Comparison of ENCODE assay signal across 17 cellular contexts in the genomic region with DNA sequence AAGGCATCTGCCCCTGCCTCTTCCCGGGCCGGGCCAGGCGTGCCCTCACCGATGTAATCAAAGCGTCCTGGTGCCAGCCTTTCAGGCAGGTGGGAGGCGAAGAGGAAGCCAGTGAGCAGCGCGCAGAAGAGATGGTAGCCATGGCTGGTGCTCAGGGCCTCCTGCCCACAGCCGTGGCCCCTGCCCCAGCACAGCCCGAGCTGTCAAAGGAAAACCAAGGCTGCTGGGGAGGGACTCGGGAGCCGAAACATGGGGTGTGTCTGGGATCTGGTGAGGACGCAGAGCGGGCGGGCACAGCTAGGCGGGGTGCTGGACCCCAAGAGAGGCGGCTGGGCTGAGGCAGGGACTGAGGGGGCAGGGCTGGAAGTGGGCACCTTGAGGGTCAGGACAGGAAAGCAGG. TPM values are rescaled to one million over a fixed set of nuclear protein-coding genes. Genes with fewer than 3 reads are reported as not detected.
DNase-seq lines count a peak whose midpoint lies in the region; ATAC-seq, FAIRE-seq and TF ChIP-seq lines count a peak whose summit lies in the region.
"Had no signal": no experiment of that assay in that cellular context is flagged by ENCODE, and none has a peak within 500 bp of the region (broad histone marks: within the 10 kb centered on the region; RNA-seq: fewer than 3 reads in every experiment).

No MANE protein-coding gene starts in this region.

- no peak overlapping the region for H2BK120ac ChIP-seq in H9 (ENCODE audit: low read depth, low read length, poor library complexity, severe bottlenecking)

- H3K4me3 Mint-ChIP-seq in T-helper 1 cell treated with Interleukin-12 subunit alpha and Interleukin-12 subunit beta and Interleukin-4 antibody, amounts not matched to agents 30 μg/mL and 1 μg/mL, for 36 hours: peak overlapping the region; percentile 72
- H3K4me3 Mint-ChIP-seq in H9: no peak overlapping the region; a peak in 1 of 5 replicates
- no peak overlapping the region for H3K4me3 Mint-ChIP-seq in progenitor cell of endocrine pancreas (ENCODE audit: low read depth)
- H3K4me3 Mint-ChIP-seq: mesothelial cell of epicardium had no signal

- H3K27me3 ChIP-seq in H9 (ENCODE audit: insufficient read depth, low read length): no peaks in the 10 kb centered on the region
- H3K27me3 ChIP-seq in GM12878 (replicated peaks in 1 of 2; ENCODE audit: control insufficient read depth in 2 of 2, insufficient read depth in 2 of 2, low read length in 1 of 2): no peaks in the 10 kb centered on the region
- peaks cover 0 to 17% (median 14%) of the 10 kb centered on the region in 9 donors for H3K27me3 ChIP-seq in heart left ventricle
- H3K27me3 ChIP-seq: ascending aorta, ovary had no signal

- no peak overlapping the region for H2BK12ac ChIP-seq in H9 (ENCODE audit: insufficient read length, low read depth, low read length)

- no peak overlapping the region for H3T11ph ChIP-seq in H9 (ENCODE audit: low read length)

- H4K91ac ChIP-seq in H9 (ENCODE audit: insufficient read length, low read depth, low read length): no peak overlapping the region

- H3K27ac ChIP-seq in H9 (ENCODE audit: insufficient read length, low read depth, low read length) (no peak overlapping the region), GM12878 (ENCODE audit: control insufficient read depth, insufficient read depth) (no peak overlapping the region), heart left ventricle (no peak overlapping the region)
- H3K27ac ChIP-seq: ascending aorta, coronary artery, ovary, SJSA1 had no signal

- RAD21 ChIA-PET in GM12878 (lab: Charles Lee; ENCODE audit: unreplicated experiment): no interaction called here

- H3K4me1 ChIP-seq in H9 (ENCODE audit: insufficient read depth, low read length) (peaks cover 2% of the 10 kb centered on the region; the same call in 1 of the 2 replicates), GM12878 (ENCODE audit: control insufficient read depth, insufficient read depth, low read length) (peaks cover 25% of the 10 kb centered on the region), heart left ventricle (peaks cover 3 to 42% (median 24%) of the 10 kb centered on the region in 12 donors)

- H3K4me2 ChIP-seq in H9 (ENCODE audit: insufficient read depth, insufficient read length, low read length) (no peak overlapping the region), GM12878 (ENCODE audit: control insufficient read depth, insufficient read depth) (peak overlapping the region; percentile 85; the same call in 1 of the 2 replicates)

- no peak overlapping the region for H2AK5ac ChIP-seq in H9 (ENCODE audit: insufficient read length, low read length)

- no peak for TF ChIP-seq RAD21 in GM12878 (IDR thresholded peaks at IDR 0.05; ENCODE audit: insufficient read depth, low read depth, low read length)

- in situ Hi-C loops in GM12878 (cut with MboI): no loop called here

- H3K4ac ChIP-seq in H9 (ENCODE audit: low read depth, low read length): no peak overlapping the region

- peaks cover 7% of the 10 kb centered on the region for H3K36me3 Mint-ChIP-seq in T-helper 1 cell treated with Interleukin-12 subunit alpha and Interleukin-12 subunit beta and Interleukin-4 antibody, amounts not matched to agents 30 μg/mL and 1 μg/mL, for 36 hours (ENCODE audit: low read depth)
- H3K36me3 Mint-ChIP-seq in H9 (ENCODE audit: insufficient read depth in 1 of 3, low read depth in 3 of 3) (peaks cover 5 to 20% (median 12%) of the 10 kb centered on the region in 3 experiments; a peak in 5 of 7 replicates), progenitor cell of endocrine pancreas (ENCODE audit: insufficient read depth) (peaks cover 7% of the 10 kb centered on the region)

- H3K9ac ChIP-seq in H9 (ENCODE audit: extremely low read depth, insufficient read length, low read length): no peak overlapping the region
- H3K9ac ChIP-seq in GM12878 (ENCODE audit: control insufficient read depth, insufficient read depth, low read length): no peak overlapping the region

- no peak overlapping the region for H3K4me3 ChIP-seq in GM12878
- no peak overlapping the region for H3K4me3 ChIP-seq in heart left ventricle
- H3K4me3 ChIP-seq: ovary, SJSA1 had no signal

- H3K27me3 Mint-ChIP-seq in T-helper 1 cell treated with Interleukin-12 subunit alpha and Interleukin-12 subunit beta and Interleukin-4 antibody, amounts not matched to agents 30 μg/mL and 1 μg/mL, for 36 hours (ENCODE audit: low read depth): no peaks in the 10 kb centered on the region
- H3K27me3 Mint-ChIP-seq in H9 (ENCODE audit: low read depth) (peaks cover 4% of the 10 kb centered on the region; the same call in 1 of the 2 replicates), progenitor cell of endocrine pancreas (no peaks in the 10 kb centered on the region)

- intact Hi-C loops in GM12878 (cut with micrococcal nuclease; ENCODE audit: unreplicated experiment): no loop called here
- intact Hi-C loops in heart left ventricle (cut with DNase I): loop anchor here in 1 of 10 donors (10.0 kb wide), 1 partner anchor 70 kb away; no protein-coding TSS in a partner anchor

- TF ChIP-seq POLR2A in GM12878 (IDR thresholded peaks at IDR 0.05; ENCODE audit: low read depth, low read length): no peak
- no peak for TF ChIP-seq POLR2A in heart left ventricle (IDR thresholded peaks at IDR 0.05)
- TF ChIP-seq POLR2A in GM12892 (IDR thresholded peaks at IDR 0.05; ENCODE audit: low read depth, low read length): no peak

- no peaks in the 10 kb centered on the region for H4K20me1 ChIP-seq in H9 (ENCODE audit: control insufficient read depth, insufficient read depth, insufficient read length)
- no peaks in the 10 kb centered on the region for H4K20me1 ChIP-seq in GM12878 (ENCODE audit: control insufficient read depth, insufficient read depth)

- FAIRE-seq in GM12878 (lab: Jason Lieb, UNC) (no peak), GM12892 (lab: Jason Lieb, UNC) (no peak)
- FAIRE-seq: keratinocyte had no signal

- BruUV-seq in GM12878 (replicated peaks; lab: Mats Ljungman, UMichigan): no TSS peak

- H3K9me3 ChIP-seq in H9 (ENCODE audit: control insufficient read depth, low read depth, low read length): no peaks in the 10 kb centered on the region
- H3K9me3 ChIP-seq in GM12878 (replicated peaks; ENCODE audit: control insufficient read depth, insufficient read depth, low read length): no peaks in the 10 kb centered on the region
- H3K9me3 ChIP-seq in heart left ventricle: no peaks in the 10 kb centered on the region
- H3K9me3 ChIP-seq: ascending aorta, ovary, SJSA1 had no signal

- H3K56ac ChIP-seq in H9 (ENCODE audit: insufficient read length, low read depth, low read length): no peak overlapping the region

- POLR2A ChIA-PET in GM12878 (lab: Charles Lee): no interaction called here

- no peak overlapping the region; the same call in 1 of the 2 replicates for H3K14ac ChIP-seq in H9 (ENCODE audit: insufficient read depth, low read length)

- TF ChIP-seq CTCF in H9 (conservative IDR thresholded peaks at IDR 0.05): no peak
- no peak for TF ChIP-seq CTCF in GM12878 (IDR thresholded peaks at IDR 0.05 in 2 of 3, conservative IDR thresholded peaks at IDR 0.05 in 1 of 3; ENCODE audit: control insufficient read depth in 2 of 3, extremely low read depth in 1 of 3, insufficient read depth in 1 of 3, low read depth in 3 of 3, low read length in 3 of 3)
- TF ChIP-seq CTCF in progenitor cell of endocrine pancreas (IDR thresholded peaks at IDR 0.05; ENCODE audit: unreplicated experiment): no peak
- no peak for TF ChIP-seq CTCF in heart left ventricle (IDR thresholded peaks at IDR 0.05)

- H3K79me2 ChIP-seq in H9 (ENCODE audit: insufficient read depth, low read length) (no peaks in the 10 kb centered on the region), GM12878 (ENCODE audit: control insufficient read depth, insufficient read depth, low read length) (no peaks in the 10 kb centered on the region)

- no peak overlapping the region for H3K27ac Mint-ChIP-seq in T-helper 1 cell treated with Interleukin-12 subunit alpha and Interleukin-12 subunit beta and Interleukin-4 antibody, amounts not matched to agents 30 μg/mL and 1 μg/mL, for 36 hours
- peak overlapping the region; percentile 71 to 86 (median 85); a peak in 5 of 7 replicates for H3K27ac Mint-ChIP-seq in H9
- H3K27ac Mint-ChIP-seq in progenitor cell of endocrine pancreas: peak overlapping the region; percentile 49
- H3K27ac Mint-ChIP-seq: mesothelial cell of epicardium had no signal

- no peak for ATAC-seq in GM12878
- no peak for ATAC-seq in heart left ventricle

- H3K18ac ChIP-seq in H9 (ENCODE audit: insufficient read length, low read depth, low read length): no peak overlapping the region

- no peak overlapping the region for H2BK5ac ChIP-seq in H9 (ENCODE audit: insufficient read length, low read length)

- SMC1A ChIA-PET in GM12878 (lab: Charles Lee; ENCODE audit: uncharacterized antibody, unreplicated experiment): no interaction called here

- WGBS in H9 (ENCODE audit: extremely low coverage, insufficient read length, low lambda C conversion rate): no CpG with 5 or more reads among the region's 17 CpGs
- WGBS in GM12878 (ENCODE audit: insufficient coverage, insufficient replicate concordance, low lambda C conversion rate, missing lambda C conversion rate): 95% methylated on average over 17 of the region's 17 CpGs
- whole genome bisulfite sequencing in heart left ventricle, 4 donors: 92 to 94% (median 93%) methylated on average over 16 to 17 of the region's 17 CpGs

- H3K4me1 Mint-ChIP-seq in T-helper 1 cell treated with Interleukin-12 subunit alpha and Interleukin-12 subunit beta and Interleukin-4 antibody, amounts not matched to agents 30 μg/mL and 1 μg/mL, for 36 hours (ENCODE audit: low read depth): peaks cover 11% of the 10 kb centered on the region
- peaks cover 17 to 22% of the 10 kb centered on the region in 2 experiments for H3K4me1 Mint-ChIP-seq in H9
- peaks cover 4% of the 10 kb centered on the region for H3K4me1 Mint-ChIP-seq in progenitor cell of endocrine pancreas (ENCODE audit: low read depth)

- H2BK20ac ChIP-seq in H9 (ENCODE audit: low read depth, low read length, poor library complexity, severe bottlenecking): no peak overlapping the region

- no peak overlapping the region for H4K8ac ChIP-seq in H9 (replicated peaks; ENCODE audit: insufficient read length, low read depth, low read length)

- no peak overlapping the region for H2AFZ ChIP-seq in H9 (ENCODE audit: low read length)
- no peak overlapping the region for H2AFZ ChIP-seq in GM12878 (ENCODE audit: control insufficient read depth, low read depth, low read length)

- H3K36me3 ChIP-seq in GM12878 (ENCODE audit: control insufficient read depth in 2 of 2, insufficient read depth in 2 of 2, low read length in 1 of 2) (peaks cover 4 to 9% of the 10 kb centered on the region in 2 experiments), heart left ventricle (peaks cover 0 to 32% (median 17%) of the 10 kb centered on the region in 9 donors)
- H3K36me3 ChIP-seq: ovary had no signal

- DNase-seq in T-helper 1 cell: no peak
- DNase-seq in H9: no peak
- DNase-seq in GM12878 (ENCODE audit: low read depth, low spot score): no peak
- no peak for DNase-seq in progenitor cell of endocrine pancreas (ENCODE audit: low spot score, unreplicated experiment)
- DNase-seq in heart left ventricle: no peak
- DNase-seq in GM12892 (ENCODE audit: insufficient read length): no peak
- no peak for DNase-seq in HuH-7.5 (ENCODE audit: low spot score)
- DNase-seq: 8988T, NCI-H2029, OCI-M1, ovary had no signal

- H3K79me1 ChIP-seq in H9 (ENCODE audit: insufficient read depth, low read depth, low read length, poor library complexity, severe bottlenecking): no peaks in the 10 kb centered on the region

- no peak overlapping the region for H4K5ac ChIP-seq in H9 (ENCODE audit: insufficient read length, low read depth, low read length)

- CTCF ChIA-PET in GM12878 (lab: Yijun Ruan, JAX): interaction anchor here (0.9 kb wide), 1 partner anchor 99 kb away, joined by 3 read pairs; no protein-coding TSS in a partner anchor

- no peak overlapping the region for H2BK15ac ChIP-seq in H9 (ENCODE audit: low read depth, low read length)

- H3K23ac ChIP-seq in H9 (ENCODE audit: insufficient read length, low read depth, low read length): no peak overlapping the region

- H3K23me2 ChIP-seq in H9 (ENCODE audit: insufficient read length, low read depth, low read length, poor library complexity, severe bottlenecking): peaks cover 3% of the 10 kb centered on the region

- H3K9me3 Mint-ChIP-seq in T-helper 1 cell treated with Interleukin-12 subunit alpha and Interleukin-12 subunit beta and Interleukin-4 antibody, amounts not matched to agents 30 μg/mL and 1 μg/mL, for 36 hours: no peaks in the 10 kb centered on the region
- H3K9me3 Mint-ChIP-seq in H9 (no peaks in the 10 kb centered on the region), progenitor cell of endocrine pancreas (ENCODE audit: low read depth) (no peaks in the 10 kb centered on the region)
- H3K9me3 Mint-ChIP-seq: mesothelial cell of epicardium had no signal

- TF ChIP-seq EP300 in GM12878 (IDR thresholded peaks at IDR 0.05; ENCODE audit: borderline replicate concordance in 1 of 2, control insufficient read depth in 1 of 2, low read depth in 2 of 2, low read length in 2 of 2): no peak

RNA-seq across cellular contexts. Expression of gene BGLAP, which starts 2.7 kb away (rescaled TPM):
- total RNA-seq in H9 (2021) (2.4 and 3.0 TPM in 2 replicates), GM12878 (2014; rRNA removed) (0.54 and 1.8 TPM in 2 replicates), GM12878 (2014; rRNA removed; fragmentation: Illumina TruSeq; extraction: Trizol) (0.40 TPM in 1 of 2 replicates, not detected in the other), GM12878 (2021) (0.40 and 0.74 TPM in 2 replicates), progenitor cell of endocrine pancreas (4.8 and 5.8 TPM in 2 replicates), heart left ventricle (under 1 TPM in 6 of 9 donors, not detected in 3; 0.37 to 0.99 (median 0.65) TPM)
- total RNA-seq in GM12878 (2013; cell fraction: nucleolus; rRNA removed): 2.5 and 2.7 TPM in 2 replicates
- 0.45 TPM for polyA plus RNA-seq in GM12878 (2011; ENCODE audit: low read depth)
- polyA plus RNA-seq in GM12878 (2011; rRNA removed) (0.23 TPM in 1 of 2 replicates, not detected in the other), GM12878 (2014; fragmentation: Illumina TruSeq; extraction: Trizol) (not detected in 2 replicates), GM12878 (2014; fragmentation: Nextera tagmentation; extraction: Ambion mirVana) (not detected), GM12878 (2014; rRNA removed) (0.69 and 1.3 TPM in 2 replicates), GM12878 (2016; fragmentation: Nextera tagmentation; extraction: Ambion mirVana) (under 1 TPM; 0.20 to 0.40 TPM), heart left ventricle (under 1 TPM; 0.32 to 0.57 TPM)
- polyA plus RNA-seq in GM12878 (2011; cell fraction: cytosol; rRNA removed): 0.21 and 0.67 TPM in 2 replicates
- 1.9 and 2.8 TPM in 2 replicates for polyA plus RNA-seq in GM12878 (2011; cell fraction: nucleus; rRNA removed)
- 0.45 and 0.77 TPM in 2 replicates for polyA plus RNA-seq in GM12878 (2012)
- not detected in 2 replicates for polyA minus RNA-seq in GM12878 (2011; rRNA and poly(A)+ RNA removed)
- not detected in 2 replicates for polyA minus RNA-seq in GM12878 (2011; cell fraction: cytosol; rRNA and poly(A)+ RNA removed)
- 1.3 and 2.6 TPM in 2 replicates for polyA minus RNA-seq in GM12878 (2011; cell fraction: nucleus; rRNA and poly(A)+ RNA removed)
- polyA plus RNA-seq in GM12892 (2012; ENCODE audit: missing spikeins): not detected
- total RNA-seq: SJSA1 had no signal

RNA-seq across cellular contexts. Expression of gene PAQR6, which starts 3.1 kb away (rescaled TPM):
- total RNA-seq in H9 (2021) (14.6 and 15.8 TPM in 2 replicates), GM12878 (2014; rRNA removed) (2.3 and 2.9 TPM in 2 replicates), GM12878 (2014; rRNA removed; fragmentation: Illumina TruSeq; extraction: Trizol) (0.98 and 1.1 TPM in 2 replicates), GM12878 (2021) (2.6 and 3.5 TPM in 2 replicates), progenitor cell of endocrine pancreas (21.5 and 22.3 TPM in 2 replicates), heart left ventricle (1 to 10 TPM in 3 of 9 donors, under 1 TPM in 4, not detected in 2; 0.42 to 1.9 (median 0.92) TPM)
- total RNA-seq in GM12878 (2013; cell fraction: nucleolus; rRNA removed): 7.9 and 12.4 TPM in 2 replicates
- polyA plus RNA-seq in GM12878 (2011; ENCODE audit: low read depth): 2.2 TPM
- polyA plus RNA-seq in GM12878 (2011; rRNA removed) (1.8 and 2.4 TPM in 2 replicates), GM12878 (2014; fragmentation: Illumina TruSeq; extraction: Trizol) (1.0 and 1.3 TPM in 2 replicates), GM12878 (2014; fragmentation: Nextera tagmentation; extraction: Ambion mirVana) (under 1 TPM; 0.42 to 0.73 TPM), GM12878 (2014; rRNA removed) (4.5 and 5.1 TPM in 2 replicates), GM12878 (2016; fragmentation: Nextera tagmentation; extraction: Ambion mirVana) (1 to 10 TPM in 1 of 2 experiments, under 1 TPM in 1; 0.77 to 1.3 TPM), heart left ventricle (under 1 TPM; 0.26 to 0.61 TPM)
- polyA plus RNA-seq in GM12878 (2011; cell fraction: cytosol; rRNA removed): 2.2 and 3.4 TPM in 2 replicates
- 31.9 and 41.6 TPM in 2 replicates for polyA plus RNA-seq in GM12878 (2011; cell fraction: nucleus; rRNA removed)
- polyA plus RNA-seq in GM12878 (2012): 4.3 and 5.0 TPM in 2 replicates
- 0.29 and 0.46 TPM in 2 replicates for polyA minus RNA-seq in GM12878 (2011; rRNA and poly(A)+ RNA removed)
- polyA minus RNA-seq in GM12878 (2011; cell fraction: cytosol; rRNA and poly(A)+ RNA removed): not detected in 2 replicates
- polyA minus RNA-seq in GM12878 (2011; cell fraction: nucleus; rRNA and poly(A)+ RNA removed): 1.5 and 3.1 TPM in 2 replicates
- polyA plus RNA-seq in GM12892 (2012; ENCODE audit: missing spikeins): 3.9 TPM
- total RNA-seq: ascending aorta had no signal

RNA-seq across cellular contexts. Expression of gene PMF1, which starts 31.9 kb away (rescaled TPM):
- total RNA-seq in H9 (2021): 136 and 143 TPM in 2 replicates
- total RNA-seq in GM12878 (2013; cell fraction: nucleolus; rRNA removed): 23.6 and 24.0 TPM in 2 replicates
- total RNA-seq in GM12878 (2014; rRNA removed): 70.8 and 72.4 TPM in 2 replicates
- total RNA-seq in GM12878 (2014; rRNA removed; fragmentation: Illumina TruSeq; extraction: Trizol): 52.8 and 60.1 TPM in 2 replicates
- 63.7 and 68.4 TPM in 2 replicates for total RNA-seq in GM12878 (2021)
- polyA plus RNA-seq in GM12878 (2011; ENCODE audit: low read depth): 34.3 TPM
- polyA plus RNA-seq in GM12878 (2011; rRNA removed): 39.9 and 52.8 TPM in 2 replicates
- polyA plus RNA-seq in GM12878 (2011; cell fraction: cytosol; rRNA removed): 98.3 and 110 TPM in 2 replicates
- polyA plus RNA-seq in GM12878 (2011; cell fraction: nucleus; rRNA removed): 47.2 and 59.4 TPM in 2 replicates
- 42.0 and 52.6 TPM in 2 replicates for polyA plus RNA-seq in GM12878 (2012)
- 62.4 and 72.7 TPM in 2 replicates for polyA plus RNA-seq in GM12878 (2014; fragmentation: Illumina TruSeq; extraction: Trizol)
- 10 to 100 TPM in 1 of 2 experiments, 1 to 10 TPM in 1; 6.7 to 17.6 TPM for polyA plus RNA-seq in GM12878 (2014; fragmentation: Nextera tagmentation; extraction: Ambion mirVana)
- 81.0 and 81.7 TPM in 2 replicates for polyA plus RNA-seq in GM12878 (2014; rRNA removed)
- 100 to 1,000 TPM in 1 of 2 experiments, 10 to 100 TPM in 1; 97.8 to 105 TPM for polyA plus RNA-seq in GM12878 (2016; fragmentation: Nextera tagmentation; extraction: Ambion mirVana)
- polyA minus RNA-seq in GM12878 (2011; rRNA and poly(A)+ RNA removed): 20.9 and 31.2 TPM in 2 replicates
- polyA minus RNA-seq in GM12878 (2011; cell fraction: cytosol; rRNA and poly(A)+ RNA removed): 10.0 and 11.7 TPM in 2 replicates
- polyA minus RNA-seq in GM12878 (2011; cell fraction: nucleus; rRNA and poly(A)+ RNA removed): 4.7 and 10.7 TPM in 2 replicates
- total RNA-seq in progenitor cell of endocrine pancreas: 77.7 and 80.9 TPM in 2 replicates
- 100 to 1,000 TPM in 1 of 9 donors, 10 to 100 TPM in 8; 57.8 to 116 (median 62.4) TPM for total RNA-seq in heart left ventricle
- polyA plus RNA-seq in heart left ventricle: 100 to 1,000 TPM; 104 to 122 TPM
- polyA plus RNA-seq in GM12892 (2012; ENCODE audit: missing spikeins): 45.2 TPM

RNA-seq across cellular contexts. Expression of gene SMG5, which starts 37.9 kb away (rescaled TPM):
- total RNA-seq in H9 (2021) (100 and 103 TPM in 2 replicates), GM12878 (2014; rRNA removed) (51.0 and 57.3 TPM in 2 replicates), GM12878 (2014; rRNA removed; fragmentation: Illumina TruSeq; extraction: Trizol) (30.4 and 32.4 TPM in 2 replicates), GM12878 (2021) (54.6 and 61.5 TPM in 2 replicates), progenitor cell of endocrine pancreas (114 TPM in 2 replicates), heart left ventricle (100 to 1,000 TPM in 1 of 9 donors, 10 to 100 TPM in 8; 60.6 to 104 (median 89.4) TPM)
- total RNA-seq in GM12878 (2013; cell fraction: nucleolus; rRNA removed): 166 and 207 TPM in 2 replicates
- 19.6 TPM for polyA plus RNA-seq in GM12878 (2011; ENCODE audit: low read depth)
- polyA plus RNA-seq in GM12878 (2011; rRNA removed) (17.7 and 27.7 TPM in 2 replicates), GM12878 (2014; fragmentation: Illumina TruSeq; extraction: Trizol) (27.8 and 45.7 TPM in 2 replicates), GM12878 (2014; fragmentation: Nextera tagmentation; extraction: Ambion mirVana) (1 to 10 TPM in 1 of 2 experiments, under 1 TPM in 1; 0.76 to 1.9 TPM), GM12878 (2014; rRNA removed) (54.0 and 54.8 TPM in 2 replicates), GM12878 (2016; fragmentation: Nextera tagmentation; extraction: Ambion mirVana) (10 to 100 TPM; 51.9 to 55.9 TPM), heart left ventricle (10 to 100 TPM; 56.3 to 94.3 TPM)
- polyA plus RNA-seq in GM12878 (2011; cell fraction: cytosol; rRNA removed): 28.8 and 32.9 TPM in 2 replicates
- 179 and 188 TPM in 2 replicates for polyA plus RNA-seq in GM12878 (2011; cell fraction: nucleus; rRNA removed)
- 35.5 and 35.6 TPM in 2 replicates for polyA plus RNA-seq in GM12878 (2012)
- polyA minus RNA-seq in GM12878 (2011; rRNA and poly(A)+ RNA removed): 23.0 and 30.5 TPM in 2 replicates
- polyA minus RNA-seq in GM12878 (2011; cell fraction: cytosol; rRNA and poly(A)+ RNA removed): 7.8 and 9.4 TPM in 2 replicates
- 25.3 and 33.9 TPM in 2 replicates for polyA minus RNA-seq in GM12878 (2011; cell fraction: nucleus; rRNA and poly(A)+ RNA removed)
- polyA plus RNA-seq in GM12892 (2012; ENCODE audit: missing spikeins): 31.8 TPM

RNA-seq across cellular contexts. Expression of gene TMEM79, which starts 39.4 kb away (rescaled TPM):
- total RNA-seq in H9 (2021) (2.1 and 2.6 TPM in 2 replicates), GM12878 (2014; rRNA removed) (1.9 and 3.8 TPM in 2 replicates), GM12878 (2014; rRNA removed; fragmentation: Illumina TruSeq; extraction: Trizol) (2.2 and 2.5 TPM in 2 replicates), GM12878 (2021) (3.1 and 4.0 TPM in 2 replicates), progenitor cell of endocrine pancreas (5.1 and 5.9 TPM in 2 replicates), heart left ventricle (1 to 10 TPM in 7 of 9 donors, under 1 TPM in 2; 0.83 to 2.7 (median 1.3) TPM)
- 7.0 and 7.2 TPM in 2 replicates for total RNA-seq in GM12878 (2013; cell fraction: nucleolus; rRNA removed)
- 1.7 TPM for polyA plus RNA-seq in GM12878 (2011; ENCODE audit: low read depth)
- polyA plus RNA-seq in GM12878 (2011; rRNA removed) (2.0 and 3.8 TPM in 2 replicates), GM12878 (2014; fragmentation: Illumina TruSeq; extraction: Trizol) (0.86 and 2.6 TPM in 2 replicates), GM12878 (2014; fragmentation: Nextera tagmentation; extraction: Ambion mirVana) (1 to 10 TPM in 1 of 2 experiments, under 1 TPM in 1; 0.47 to 1.2 TPM), GM12878 (2014; rRNA removed) (5.2 and 7.3 TPM in 2 replicates), GM12878 (2016; fragmentation: Nextera tagmentation; extraction: Ambion mirVana) (1 to 10 TPM; 5.1 to 5.2 TPM), heart left ventricle (1 to 10 TPM; 1.2 to 1.6 TPM)
- 5.7 and 7.1 TPM in 2 replicates for polyA plus RNA-seq in GM12878 (2011; cell fraction: cytosol; rRNA removed)
- polyA plus RNA-seq in GM12878 (2011; cell fraction: nucleus; rRNA removed): 16.8 and 20.3 TPM in 2 replicates
- polyA plus RNA-seq in GM12878 (2012): 2.8 and 4.1 TPM in 2 replicates
- 2.6 and 6.3 TPM in 2 replicates for polyA minus RNA-seq in GM12878 (2011; rRNA and poly(A)+ RNA removed)
- polyA minus RNA-seq in GM12878 (2011; cell fraction: cytosol; rRNA and poly(A)+ RNA removed): 0.73 and 0.80 TPM in 2 replicates
- 5.4 and 8.4 TPM in 2 replicates for polyA minus RNA-seq in GM12878 (2011; cell fraction: nucleus; rRNA and poly(A)+ RNA removed)
- 2.4 TPM for polyA plus RNA-seq in GM12892 (2012; ENCODE audit: missing spikeins)
- total RNA-seq: ascending aorta had no signal
